ENCODE assay signal across 8 cellular contexts in genomic region chr22:40922484-40923303, GRCh38. TPM values are rescaled to one million over a fixed set of nuclear protein-coding genes. Genes with fewer than 3 reads are reported as not detected.
DNase-seq lines count a peak whose midpoint lies in the region; ATAC-seq and TF ChIP-seq lines count a peak whose summit lies in the region.

No MANE protein-coding gene starts in this region.

- H3K27ac Mint-ChIP-seq in activated naive CD4-positive, alpha-beta T cell treated with anti-CD3 and anti-CD28 coated beads for 36 hours: no peak overlapping the region
- H3K27ac Mint-ChIP-seq in endodermal cell (no peak overlapping the region), mesothelial cell of epicardium (peak overlapping the region; percentile 37)

- H3K36me3 Mint-ChIP-seq in activated naive CD4-positive, alpha-beta T cell treated with anti-CD3 and anti-CD28 coated beads for 36 hours (ENCODE audit: low read depth): peaks cover 6% of the 10 kb centered on the region
- H3K36me3 Mint-ChIP-seq in endodermal cell (ENCODE audit: low read depth) (peaks cover 49% of the 10 kb centered on the region), mesothelial cell of epicardium (peaks cover 22% of the 10 kb centered on the region)

- no peaks in the 10 kb centered on the region for H3K27me3 Mint-ChIP-seq in activated naive CD4-positive, alpha-beta T cell treated with anti-CD3 and anti-CD28 coated beads for 36 hours (ENCODE audit: low read depth)
- H3K27me3 Mint-ChIP-seq in endodermal cell (ENCODE audit: insufficient read depth) (no peaks in the 10 kb centered on the region), mesothelial cell of epicardium (ENCODE audit: low read depth) (no peaks in the 10 kb centered on the region)

- no peak overlapping the region for H3K4me3 ChIP-seq in endodermal cell (ENCODE audit: low read length)

- no peak overlapping the region for H3K4me3 Mint-ChIP-seq in activated naive CD4-positive, alpha-beta T cell treated with anti-CD3 and anti-CD28 coated beads for 36 hours
- H3K4me3 Mint-ChIP-seq in endodermal cell (no peak overlapping the region), mesothelial cell of epicardium (no peak overlapping the region)

- CTCF ChIA-PET in activated naive CD4-positive, alpha-beta T cell treated with anti-CD3 and anti-CD28 coated beads for 36 hours (lab: Charles Lee): interaction anchor here (0.6 to 5.0 kb wide), 43 partner anchors 9 to 851 kb away, joined by 3 to 97 read pairs (median 4); partner anchors contain the start of genes DNAJB7, EP300 and ZC3H7B

- ATAC-seq in HG02885 (IDR thresholded peaks at IDR 0.05; ENCODE audit: poor library complexity, unreplicated experiment): no peak

- DNase-seq in activated naive CD4-positive, alpha-beta T cell treated with anti-CD3 and anti-CD28 coated beads for 36 hours: peak; percentile 8
- no peak for DNase-seq in activated naive CD4-positive, alpha-beta T cell (lab: John Stamatoyannopoulos, UW)
- DNase-seq in LoVo (ENCODE audit: low spot score): peak; percentile 48
- DNase-seq in SKM-1 treated with dmso at 0.1 percent for 144 hours (lab: John Stamatoyannopoulos, UW; ENCODE audit: unreplicated experiment): peak; percentile 77
- no peak for DNase-seq in endodermal cell
- DNase-seq in mesothelial cell of epicardium (ENCODE audit: low spot score in 2 of 2, unreplicated experiment in 2 of 2): no peak
- no peak for DNase-seq in activated effector memory CD4-positive, alpha-beta T cell treated with Interleukin-2 at 50 U/mL for 16 hours

- TF ChIP-seq CTCF in endodermal cell (conservative IDR thresholded peaks at IDR 0.05) (peak; percentile 83), mesothelial cell of epicardium (IDR thresholded peaks at IDR 0.05; ENCODE audit: unreplicated experiment) (peak; percentile 78)

- intact Hi-C loops in activated naive CD4-positive, alpha-beta T cell treated with anti-CD3 and anti-CD28 coated beads for 36 hours (cut with micrococcal nuclease): loop anchor here (1.0 to 5.0 kb wide), 3 partner anchors 225 to 315 kb away; no protein-coding TSS in a partner anchor

- H3K4me1 Mint-ChIP-seq in activated naive CD4-positive, alpha-beta T cell treated with anti-CD3 and anti-CD28 coated beads for 36 hours (ENCODE audit: low read depth): peaks cover 4% of the 10 kb centered on the region
- H3K4me1 Mint-ChIP-seq in endodermal cell: no peaks in the 10 kb centered on the region
- peaks cover 3% of the 10 kb centered on the region for H3K4me1 Mint-ChIP-seq in mesothelial cell of epicardium

- peaks cover 64% of the 10 kb centered on the region for H3K36me3 ChIP-seq in endodermal cell (ENCODE audit: control insufficient read depth, insufficient read depth, low read length)

- H3K4me1 ChIP-seq in endodermal cell (ENCODE audit: control insufficient read depth, insufficient read depth, low read length): no peaks in the 10 kb centered on the region

- H3K9me3 ChIP-seq in endodermal cell (ENCODE audit: control insufficient read depth, low read length): no peaks in the 10 kb centered on the region

- 91 to 92% methylated on average over 4 of the region's 5 CpGs for WGBS in endodermal cell (ENCODE audit: insufficient coverage in 1 of 2, insufficient read length in 1 of 2), 2 experiments

- no peaks in the 10 kb centered on the region for H3K27me3 ChIP-seq in endodermal cell (ENCODE audit: control insufficient read depth, insufficient read depth, low read length, poor library complexity, severe bottlenecking)

- H3K9ac ChIP-seq in endodermal cell (ENCODE audit: extremely low read depth, low read length, poor library complexity, severe bottlenecking): no peak overlapping the region

- no peak overlapping the region for H3K27ac ChIP-seq in endodermal cell (ENCODE audit: low read depth, low read length)

- no peaks in the 10 kb centered on the region for H3K9me3 Mint-ChIP-seq in activated naive CD4-positive, alpha-beta T cell treated with anti-CD3 and anti-CD28 coated beads for 36 hours
- H3K9me3 Mint-ChIP-seq in endodermal cell: no peaks in the 10 kb centered on the region
- H3K9me3 Mint-ChIP-seq in mesothelial cell of epicardium: no peaks in the 10 kb centered on the region

RNA-seq across cellular contexts. Expression of gene RBX1, which starts 28.5 kb away (rescaled TPM):
- total RNA-seq in activated naive CD4-positive, alpha-beta T cell treated with anti-CD3 and anti-CD28 coated beads for 36 hours: 10 to 100 TPM; 90.1 to 93.3 TPM
- total RNA-seq in endodermal cell (10 to 100 TPM; 64.1 to 64.6 TPM), mesothelial cell of epicardium (56.7 to 60.4 TPM (median 60.1 TPM) in 3 replicates)
- 94.0 TPM for polyA plus RNA-seq in endodermal cell (2013, experiment 1 of 2)
- 96.2 TPM for polyA plus RNA-seq in endodermal cell (2013, experiment 2 of 2)

Comparison
In these comparisons a context has a peak if more than half of its experiments do, and no peak if none do; other contexts are left out.
1. DNase-seq: peak in activated naive CD4-positive, alpha-beta T cell treated with anti-CD3 and anti-CD28 coated beads for 36 hours (single experiment), LoVo (single experiment) and SKM-1 treated with dmso at 0.1 percent for 144 hours (single experiment); none in activated naive CD4-positive, alpha-beta T cell (0 of 4), endodermal cell (single experiment), mesothelial cell of epicardium (0 of 2) and activated effector memory CD4-positive, alpha-beta T cell treated with Interleukin-2 at 50 U/mL for 16 hours (single experiment).